Comparison of ENCODE assay signal across 30 cellular contexts in the genomic region with DNA sequence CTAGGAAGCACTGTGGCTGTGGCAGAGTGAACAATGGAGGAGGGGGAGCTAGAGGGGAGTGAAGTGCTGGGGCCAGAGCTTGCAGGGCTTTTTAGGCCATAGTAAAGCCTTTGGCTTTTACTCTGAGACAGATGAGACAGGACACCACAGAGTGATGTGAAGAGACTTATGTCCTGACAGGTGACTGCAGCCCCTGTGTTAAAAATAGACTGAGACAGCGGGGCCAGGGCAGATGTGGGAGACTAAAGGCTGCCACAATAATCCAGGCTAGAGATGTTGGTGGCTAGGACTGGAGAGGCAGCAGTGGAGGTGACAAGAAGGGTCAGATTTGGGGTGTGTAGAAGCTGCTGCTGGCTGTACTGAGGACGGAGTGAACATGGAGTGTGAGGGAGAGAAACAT. TPM values are rescaled to one million over a fixed set of nuclear protein-coding genes. Genes with fewer than 3 reads are reported as not detected.
"Had no signal": no experiment of that assay in that cellular context is flagged by ENCODE, and none has a peak within 500 bp of the region (broad histone marks: within the 10 kb centered on the region; RNA-seq: fewer than 3 reads in every experiment).

No MANE protein-coding gene starts in this region.

- H3K4me3 Mint-ChIP-seq: activated naive CD8-positive, alpha-beta T cell; activated T-cell treated with anti-CD3 and anti-CD28 coated beads, Interleukin-2, amount 50 U/mL, for 24 hours; activated T-helper 17 cell treated with anti-CD3 and anti-CD28 coated beads, Interleukin-2, amount 50 U/mL, for 72 hours; immature natural killer cell; mesothelial cell of epicardium; natural killer cell had no signal

- H3K4me3 ChIP-seq: hepatocyte, left lung, lung, sigmoid colon, spleen, upper lobe of left lung had no signal

- H3K36me3 Mint-ChIP-seq: mesothelial cell of epicardium, natural killer cell had no signal

- H3K27ac ChIP-seq: hepatocyte, left lung, sigmoid colon, spleen, upper lobe of left lung, WERI-Rb-1 had no signal

- ATAC-seq: activated T-helper 17 cell treated with anti-CD3 and anti-CD28 coated beads, Interleukin-2, amount 50 U/mL, for 72 hours; left lung; natural killer cell; SK-N-SH treated with all-trans-retinoic acid at 6 μM for 48 hours had no signal

- H3K9me3 Mint-ChIP-seq: activated T-cell treated with anti-CD3 and anti-CD28 coated beads, Interleukin-2, amount 50 U/mL, for 24 hours; activated T-helper 17 cell treated with anti-CD3 and anti-CD28 coated beads, Interleukin-2, amount 50 U/mL, for 72 hours; immature natural killer cell; mesothelial cell of epicardium; natural killer cell had no signal

- H3K9me3 ChIP-seq: left lung, sigmoid colon, spleen, upper lobe of left lung had no signal

- H3K27ac Mint-ChIP-seq: activated naive CD8-positive, alpha-beta T cell; activated T-cell treated with anti-CD3 and anti-CD28 coated beads, Interleukin-2, amount 50 U/mL, for 24 hours; activated T-helper 17 cell treated with anti-CD3 and anti-CD28 coated beads, Interleukin-2, amount 50 U/mL, for 72 hours; immature natural killer cell; mesothelial cell of epicardium; natural killer cell had no signal

- DNase-seq: activated CD4-positive, alpha-beta T cell treated with anti-CD3 and anti-CD28 coated beads for 1 hour; activated CD4-positive, alpha-beta T cell treated with anti-CD3 and anti-CD28 coated beads, Interleukin-2, amount 50 U/mL, for 1 hour; activated CD8-positive, alpha-beta memory T cell treated with anti-CD3 and anti-CD28 coated beads for 24 hours; activated CD8-positive, alpha-beta memory T cell treated with anti-CD3 and anti-CD28 coated beads, Interleukin-2, amount 50 U/mL, for 4 hours; activated T-cell treated with anti-CD3 and anti-CD28 coated beads, Interleukin-2, amount 50 U/mL, for 24 hours; amniotic stem cell; foreskin fibroblast; immature natural killer cell; left lung; natural killer cell; nucleus accumbens; sigmoid colon; spleen; stimulated activated CD4-positive, alpha-beta T cell treated with anti-CD3 and anti-CD28 coated beads, Interleukin-4, amount 100 ng/mL, for 1 hour; stimulated activated naive CD4-positive, alpha-beta T cell treated with Interleukin-2 at 50 U/mL for 16 hours; upper lobe of left lung; WERI-Rb-1 had no signal

- H3K27me3 Mint-ChIP-seq: activated T-cell treated with anti-CD3 and anti-CD28 coated beads, Interleukin-2, amount 50 U/mL, for 24 hours had no signal

- H3K4me1 Mint-ChIP-seq: activated T-helper 17 cell treated with anti-CD3 and anti-CD28 coated beads, Interleukin-2, amount 50 U/mL, for 72 hours; immature natural killer cell; natural killer cell had no signal

- H3K36me3 ChIP-seq: WERI-Rb-1 had no signal

RNA-seq across cellular contexts. Expression of a gene that starts 49.5 kb away (rescaled TPM):
- total RNA-seq: activated T-helper 17 cell treated with anti-CD3 and anti-CD28 coated beads, Interleukin-2, amount 50 U/mL, for 72 hours; cerebellum; epithelial cell of proximal tubule; fibroblast of lung; glomerular endothelial cell; hepatocyte; kidney epithelial cell; left lung; lung; mesothelial cell of epicardium; natural killer cell; renal cortical epithelial cell; sigmoid colon; spleen; subcutaneous adipose tissue; upper lobe of left lung had no signal
- polyA plus RNA-seq: fibroblast of lung, hepatocyte, lung, sigmoid colon, spleen had no signal
